In the genomic region with DNA sequence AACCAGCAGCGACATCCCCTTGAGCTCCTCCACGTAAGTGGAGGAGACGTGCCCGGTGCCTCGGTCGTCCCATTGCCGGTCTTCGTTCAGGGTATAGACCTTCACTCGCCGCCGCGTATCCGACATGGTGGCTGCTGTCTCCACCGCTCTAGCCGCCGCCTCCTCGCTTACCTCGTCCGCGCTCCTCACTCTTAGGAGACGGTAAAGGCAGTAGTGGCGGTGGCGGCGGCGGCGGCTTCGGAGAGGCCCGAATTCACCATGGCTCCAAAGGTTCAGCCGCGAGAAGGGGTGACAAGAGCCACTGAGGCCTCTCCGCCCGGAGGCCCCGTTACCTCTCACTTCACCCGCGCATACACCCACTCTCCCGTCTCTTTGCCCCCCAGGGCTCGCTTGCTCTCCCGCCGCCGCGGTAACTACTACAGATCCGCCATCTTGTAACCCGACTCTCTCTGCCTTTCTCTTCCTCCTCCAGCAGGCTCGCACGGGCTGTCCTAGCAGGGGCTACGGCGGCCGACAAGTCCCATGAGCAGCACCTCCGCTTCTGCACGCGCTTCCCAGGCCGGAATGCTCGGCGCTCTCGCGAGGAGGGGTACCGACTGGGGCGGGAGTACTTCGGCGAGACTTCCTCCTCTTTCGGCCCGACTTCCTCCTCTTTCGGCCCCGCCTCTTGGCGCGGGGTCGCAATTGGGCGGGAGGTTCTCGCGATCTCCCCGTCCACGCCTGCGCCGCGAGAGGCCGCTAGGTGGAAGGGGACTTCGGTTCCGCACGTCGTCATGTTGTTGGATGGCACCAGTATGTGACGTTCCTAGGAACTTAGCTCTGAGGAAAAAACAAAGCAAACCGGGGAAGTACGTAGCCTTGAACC, we compare ENCODE assay signal across 8 cellular contexts. TPM values are rescaled to one million over a fixed set of nuclear protein-coding genes. Genes with fewer than 3 reads are reported as not detected.
DNase-seq lines count a peak whose midpoint lies in the region; ATAC-seq and TF ChIP-seq lines count a peak whose summit lies in the region.

A gene (minus strand): TSS at position 463 of the 865 bp plus-strand sequence. CDS start 337 bp downstream, at position 126.

- H3K4me1 Mint-ChIP-seq in activated CD4-positive, alpha-beta T cell treated with anti-CD3 and anti-CD28 coated beads, Interleukin-2, amount 10 ng/mL, durations not matched to agents 7 days and 5 days: peaks cover 40% of the 10 kb centered on the region

- H3K27me3 ChIP-seq in left lung: no peaks in the 10 kb centered on the region

- peaks cover 0 to 34% of the 10 kb centered on the region in 2 donors for H3K36me3 ChIP-seq in left lung

- H3K27ac ChIP-seq in C4-2B (peak within 1 kb of the TSS; percentile 99), left lung (peak within 1 kb of the TSS; percentile 96)

- peaks cover 35% of the 10 kb centered on the region for H3K36me3 Mint-ChIP-seq in activated CD4-positive, alpha-beta T cell treated with anti-CD3 and anti-CD28 coated beads, Interleukin-2, amount 10 ng/mL, durations not matched to agents 7 days and 5 days (ENCODE audit: low read depth)

- ATAC-seq in GM19328 (IDR thresholded peaks at IDR 0.05; ENCODE audit: unreplicated experiment) (peak; percentile 75), HG03520 (IDR thresholded peaks at IDR 0.05; ENCODE audit: unreplicated experiment) (peak; percentile 73), left lung (peak; percentile 96)

- intact Hi-C loops in left lung (cut with DNase I): no loop called here

- no peaks in the 10 kb centered on the region for H3K27me3 Mint-ChIP-seq in activated CD4-positive, alpha-beta T cell treated with anti-CD3 and anti-CD28 coated beads, Interleukin-2, amount 10 ng/mL, durations not matched to agents 7 days and 5 days

- no peak within 1 kb of the TSS for H3K27ac Mint-ChIP-seq in activated CD4-positive, alpha-beta T cell treated with anti-CD3 and anti-CD28 coated beads, Interleukin-2, amount 10 ng/mL, durations not matched to agents 7 days and 5 days

- no peak within 1 kb of the TSS for H3K4me3 Mint-ChIP-seq in activated CD4-positive, alpha-beta T cell treated with anti-CD3 and anti-CD28 coated beads, Interleukin-2, amount 10 ng/mL, durations not matched to agents 7 days and 5 days

- no peaks in the 10 kb centered on the region for H3K9me3 Mint-ChIP-seq in activated CD4-positive, alpha-beta T cell treated with anti-CD3 and anti-CD28 coated beads, Interleukin-2, amount 10 ng/mL, durations not matched to agents 7 days and 5 days

- DNase-seq in NCI-H526 treated with DMSO at 0.1 percent for 48 hours (lab: John Stamatoyannopoulos, UW) (peak; percentile 96), dermis blood vessel endothelial cell (peak; percentile 100), left lung (peak; percentile 100)
- peak; percentile 99 for DNase-seq in activated CD4-positive, alpha-beta T cell treated with anti-CD3 and anti-CD28 coated beads, Interleukin-2, amount 10 ng/mL, durations not matched to agents 7 days and 5 days
- peak; percentile 93 to 96 for DNase-seq in stimulated activated CD4-positive, alpha-beta T cell treated with anti-CD3 and anti-CD28 coated beads, Interleukin-2, amount 100 ng/mL, for 48 hours

- TF ChIP-seq CTCF in C4-2B (conservative IDR thresholded peaks at IDR 0.05) (peak; percentile 21; the same call in 1 of the 2 replicates), left lung (IDR thresholded peaks at IDR 0.05) (peak; percentile 46 to 77)

- CTCF ChIA-PET in activated CD4-positive, alpha-beta T cell treated with anti-CD3 and anti-CD28 coated beads, Interleukin-2, amount 10 ng/mL, durations not matched to agents 7 days and 5 days (lab: Charles Lee): interaction anchor here (0.9 to 1.5 kb wide), 5 partner anchors 10 to 354 kb away, joined by 3 to 7 read pairs (median 3); no protein-coding TSS in a partner anchor

- H3K4me1 ChIP-seq in left lung: peaks cover 14 to 59% of the 10 kb centered on the region in 2 donors

- no peaks in the 10 kb centered on the region for H3K9me3 ChIP-seq in left lung

- H3K4me3 ChIP-seq in left lung: peak within 1 kb of the TSS; percentile 77 to 82

- POLR2A ChIA-PET in activated CD4-positive, alpha-beta T cell treated with anti-CD3 and anti-CD28 coated beads, Interleukin-2, amount 10 ng/mL, durations not matched to agents 7 days and 5 days (lab: Charles Lee): interaction anchor here (0.6 kb wide), 1 partner anchor 21 kb away, joined by 3 read pairs; no protein-coding TSS in a partner anchor

RNA-seq across cellular contexts. Expression of the gene that starts here (rescaled TPM):
- 10 to 100 TPM; 76.1 to 80.9 TPM for total RNA-seq in activated CD4-positive, alpha-beta T cell treated with anti-CD3 and anti-CD28 coated beads, Interleukin-2, amount 10 ng/mL, durations not matched to agents 7 days and 5 days
- total RNA-seq in dermis blood vessel endothelial cell (52.2 and 62.6 TPM in 2 replicates), left lung (10 to 100 TPM; 63.8 to 64.6 TPM)

Comparison
In these comparisons a context has a peak if more than half of its experiments do, and no peak if none do; other contexts are left out.
1. Peak in every context shown above with its lines: DNase-seq, ATAC-seq, H3K4me3 ChIP-seq and H3K27ac ChIP-seq.